8 cellular contexts compared by ENCODE assay signal in the genomic region with DNA sequence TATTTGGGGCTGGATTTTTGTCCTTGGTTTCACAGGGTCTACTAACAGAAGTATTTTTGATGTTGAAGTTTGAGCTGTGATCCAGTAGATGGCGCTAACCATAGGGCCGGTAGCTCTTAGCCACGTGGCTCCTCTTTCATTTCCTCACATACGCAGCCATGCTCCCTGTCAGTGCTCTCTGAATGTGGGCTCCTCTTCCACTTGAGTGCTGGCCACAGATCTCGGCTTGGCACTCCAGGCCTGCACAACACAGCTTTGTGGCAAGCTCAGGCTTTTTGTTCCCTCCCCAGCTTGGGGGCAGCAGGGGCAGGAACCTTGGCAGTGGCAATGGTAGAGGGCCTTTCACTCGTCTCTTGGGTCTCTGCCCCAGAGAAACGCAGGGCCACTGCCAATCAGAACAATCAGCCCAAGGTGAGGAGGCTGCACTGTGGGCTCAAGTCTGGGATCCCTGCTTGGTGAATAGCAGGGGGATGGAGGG.
DNase-seq lines count a peak whose midpoint lies in the region; ATAC-seq and FAIRE-seq lines count a peak whose summit lies in the region.

No MANE protein-coding gene starts in this region.

- DNase-seq in Ammon's horn (ENCODE audit: low spot score) (peak; percentile 53), GM04504 (ENCODE audit: low read depth) (peak; percentile 20), NCI-H2029 (lab: John Stamatoyannopoulos, UW) (peak; percentile 12), adipocyte (ENCODE audit: low read depth) (peak; percentile 71), iris pigment epithelial cell (ENCODE audit: low read depth) (peak; percentile 74), urothelium cell line (ENCODE audit: low spot score) (peak; percentile 25)
- no peak for DNase-seq in stimulated activated CD4-positive, alpha-beta T cell treated with anti-CD3 and anti-CD28 coated beads, Interleukin-4, amount 100 ng/mL, for 1 hour

- no peaks in the 10 kb centered on the region for H3K9me3 ChIP-seq in adipocyte (ENCODE audit: control insufficient read depth, low read length)

- H3K9ac ChIP-seq in adipocyte (ENCODE audit: low read length): no peak overlapping the region

- H3K36me3 ChIP-seq in adipocyte (ENCODE audit: control insufficient read depth, insufficient read depth, low read length, severe bottlenecking): no peaks in the 10 kb centered on the region

- H3K4me1 ChIP-seq in adipocyte (ENCODE audit: control insufficient read depth, insufficient read depth, low read length): peaks cover 6% of the 10 kb centered on the region

- peak; percentile 81 for ATAC-seq in HG02852 (IDR thresholded peaks at IDR 0.05; ENCODE audit: unreplicated experiment)

- peaks cover 5% of the 10 kb centered on the region for H3K27me3 ChIP-seq in adipocyte (replicated peaks; ENCODE audit: control insufficient read depth, insufficient read depth, low read length)

- no peak for FAIRE-seq in urothelium cell line (lab: Jason Lieb, UNC)

- H3K4me3 ChIP-seq in adipocyte (ENCODE audit: low read length): no peak overlapping the region
